Comparison of ENCODE assay signal across 15 cellular contexts in genomic region chr18:43013489-43013888, GRCh38.
"Had no signal": no experiment of that assay in that cellular context is flagged by ENCODE, and none has a peak within 500 bp of the region (broad histone marks: within the 10 kb centered on the region; RNA-seq: fewer than 3 reads in every experiment).

No MANE protein-coding gene starts in this region.

- DNase-seq: activated CD4-positive, alpha-beta T cell treated with anti-CD3 and anti-CD28 coated beads, Interleukin-2, amount 50 U/mL, for 1 hour; activated CD8-positive, alpha-beta memory T cell treated with anti-CD3 and anti-CD28 coated beads for 24 hours; activated naive CD8-positive, alpha-beta T cell treated with anti-CD3 and anti-CD28 coated beads for 36 hours; heart left ventricle; left colon; naive B cell; stimulated activated CD4-positive, alpha-beta T cell treated with anti-CD3 and anti-CD28 coated beads, Interleukin-15, amount 100 ng/mL, for 24 hours; stimulated activated CD4-positive, alpha-beta T cell treated with anti-CD3 and anti-CD28 coated beads, Interleukin-4, amount 100 ng/mL, for 24 hours; stimulated activated naive CD4-positive, alpha-beta T cell; T-helper 9 cell had no signal

- H2AFZ ChIP-seq: parathyroid adenoma had no signal

- H3K9ac ChIP-seq: neural progenitor cell, parathyroid adenoma had no signal

- H3K36me3 ChIP-seq: cardiac muscle cell, esophagus muscularis mucosa, heart left ventricle, neural progenitor cell had no signal

- H3K4me3 ChIP-seq: cardiac muscle cell, esophagus muscularis mucosa, heart left ventricle, lung, neural progenitor cell had no signal

- H3K4me1 ChIP-seq: esophagus muscularis mucosa, heart left ventricle, neural progenitor cell, parathyroid adenoma had no signal

- H3K4me2 ChIP-seq: neural progenitor cell had no signal

- H3K79me2 ChIP-seq: parathyroid adenoma had no signal

- H3K27me3 ChIP-seq: cardiac muscle cell, esophagus muscularis mucosa, heart left ventricle, neural progenitor cell had no signal

- H3K27ac ChIP-seq: cardiac muscle cell, esophagus muscularis mucosa, heart left ventricle, neural progenitor cell, parathyroid adenoma had no signal

- H3K9me3 ChIP-seq: esophagus muscularis mucosa, heart left ventricle had no signal
